Comparison of ENCODE assay signal across 8 cellular contexts in the genomic region with DNA sequence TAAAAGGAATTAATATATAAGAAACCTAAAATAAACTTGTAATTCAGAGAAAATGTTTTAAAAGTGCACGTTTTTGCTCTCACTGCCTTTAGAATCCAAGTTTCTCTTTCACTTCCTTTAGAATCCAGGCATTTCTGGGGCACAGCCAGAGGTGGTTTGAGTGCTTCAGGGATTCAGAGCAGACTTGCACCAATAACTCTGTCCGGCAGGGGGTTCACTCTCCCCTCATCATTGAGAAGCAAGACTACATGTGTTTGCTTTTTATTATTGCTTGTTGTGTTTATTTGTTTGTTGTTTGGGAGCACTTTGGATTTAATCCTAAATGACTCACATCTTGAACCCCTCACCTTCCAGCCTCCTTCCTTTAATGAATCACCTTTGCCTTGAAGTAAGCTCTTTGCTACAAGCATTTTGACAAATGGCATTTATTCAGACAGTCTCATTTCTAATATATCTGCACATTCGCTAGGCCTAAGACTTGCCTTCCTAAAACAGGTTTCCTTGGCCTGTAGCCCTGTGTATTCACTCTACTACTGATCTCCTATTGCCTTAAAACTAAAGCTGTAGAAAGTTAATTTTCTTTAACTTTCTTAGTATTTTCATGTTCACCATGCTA.
DNase-seq lines count a peak whose midpoint lies in the region; ATAC-seq, FAIRE-seq and TF ChIP-seq lines count a peak whose summit lies in the region.

No MANE protein-coding gene starts in this region.

- TF ChIP-seq CTCF in AG10803 (conservative IDR thresholded peaks at IDR 0.05; ENCODE audit: low read length) (peak; percentile 82), NB4 (IDR thresholded peaks at IDR 0.05; ENCODE audit: low read depth, low read length) (peak; percentile 77), glutamatergic neuron (IDR thresholded peaks at IDR 0.05; ENCODE audit: partially characterized antibody, unreplicated experiment) (peak; percentile 78)

- H3K27ac Mint-ChIP-seq in glutamatergic neuron (ENCODE audit: unreplicated experiment): no peak overlapping the region
- H3K27ac Mint-ChIP-seq in naive thymus-derived CD8-positive, alpha-beta T cell: no peak overlapping the region
- H3K27ac Mint-ChIP-seq in activated T-cell treated with anti-CD3 and anti-CD28 coated beads, Interleukin-2, amount 50 U/mL, for 24 hours: no peak overlapping the region

- ATAC-seq in naive thymus-derived CD8-positive, alpha-beta T cell: no peak

- no peaks in the 10 kb centered on the region for H3K36me3 Mint-ChIP-seq in glutamatergic neuron (ENCODE audit: unreplicated experiment)
- H3K36me3 Mint-ChIP-seq in naive thymus-derived CD8-positive, alpha-beta T cell: no peaks in the 10 kb centered on the region
- H3K36me3 Mint-ChIP-seq in activated T-cell treated with anti-CD3 and anti-CD28 coated beads, Interleukin-2, amount 50 U/mL, for 24 hours (ENCODE audit: low read depth): no peaks in the 10 kb centered on the region

- peak; percentile 66 for FAIRE-seq in GM18507 (lab: Jason Lieb, UNC)

- H3K4me3 ChIP-seq in AG10803 (ENCODE audit: low read length) (no peak overlapping the region), NB4 (ENCODE audit: low read depth, low read length) (no peak overlapping the region)

- DNase-seq in AG10803 (ENCODE audit: low read depth) (peak; percentile 70), GM18507 (ENCODE audit: extremely low spot score, insufficient read length, low read depth) (no peak), NB4 (ENCODE audit: low read depth) (peak; percentile 90), UCSD-AML1 (lab: John Stamatoyannopoulos, UW; ENCODE audit: unreplicated experiment) (peak; percentile 13), glutamatergic neuron (peak; percentile 71), retina (peak; percentile 31)
- DNase-seq in naive thymus-derived CD8-positive, alpha-beta T cell: no peak
- no peak for DNase-seq in activated T-cell treated with anti-CD3 and anti-CD28 coated beads, Interleukin-2, amount 50 U/mL, for 24 hours

- no peak overlapping the region for H3K4me3 Mint-ChIP-seq in glutamatergic neuron (ENCODE audit: unreplicated experiment)
- H3K4me3 Mint-ChIP-seq in naive thymus-derived CD8-positive, alpha-beta T cell: no peak overlapping the region
- H3K4me3 Mint-ChIP-seq in activated T-cell treated with anti-CD3 and anti-CD28 coated beads, Interleukin-2, amount 50 U/mL, for 24 hours: no peak overlapping the region

- TF ChIP-seq POLR2A in NB4 (IDR thresholded peaks at IDR 0.05; ENCODE audit: extremely low read depth, insufficient read length): no peak

- POLR2A ChIA-PET in naive thymus-derived CD8-positive, alpha-beta T cell (lab: Charles Lee): no interaction called here

- no peaks in the 10 kb centered on the region for H3K4me1 Mint-ChIP-seq in glutamatergic neuron (ENCODE audit: low read depth, unreplicated experiment)
- no peaks in the 10 kb centered on the region for H3K4me1 Mint-ChIP-seq in naive thymus-derived CD8-positive, alpha-beta T cell
- H3K4me1 Mint-ChIP-seq in activated T-cell treated with anti-CD3 and anti-CD28 coated beads, Interleukin-2, amount 50 U/mL, for 24 hours (ENCODE audit: low read depth): no peaks in the 10 kb centered on the region

- peaks cover 3% of the 10 kb centered on the region for H3K27me3 Mint-ChIP-seq in glutamatergic neuron (ENCODE audit: unreplicated experiment)
- peaks cover 0 to 5% (median 3%) of the 10 kb centered on the region in 5 donors for H3K27me3 Mint-ChIP-seq in naive thymus-derived CD8-positive, alpha-beta T cell
- peaks cover 10% of the 10 kb centered on the region for H3K27me3 Mint-ChIP-seq in activated T-cell treated with anti-CD3 and anti-CD28 coated beads, Interleukin-2, amount 50 U/mL, for 24 hours

- H3K9me3 Mint-ChIP-seq in glutamatergic neuron (ENCODE audit: unreplicated experiment): no peaks in the 10 kb centered on the region
- H3K9me3 Mint-ChIP-seq in naive thymus-derived CD8-positive, alpha-beta T cell: no peaks in the 10 kb centered on the region
- no peaks in the 10 kb centered on the region for H3K9me3 Mint-ChIP-seq in activated T-cell treated with anti-CD3 and anti-CD28 coated beads, Interleukin-2, amount 50 U/mL, for 24 hours

Comparison
In these comparisons a context has a peak if more than half of its experiments do, and no peak if none do; other contexts are left out.
1. DNase-seq: peak in AG10803 (single experiment), NB4 (single experiment), UCSD-AML1 (single experiment), glutamatergic neuron (single experiment) and retina (single experiment); none in GM18507 (single experiment), naive thymus-derived CD8-positive, alpha-beta T cell (0 of 10) and activated T-cell treated with anti-CD3 and anti-CD28 coated beads, Interleukin-2, amount 50 U/mL, for 24 hours (single experiment).
2. Peak in every context shown above with its lines, with median percentiles within 50 percentile points of each other: CTCF ChIP-seq.